33 cellular contexts compared by ENCODE assay signal in genomic region chr11:31927982-31928381, GRCh38.
DNase-seq lines count a peak whose midpoint lies in the region; ATAC-seq, FAIRE-seq and TF ChIP-seq lines count a peak whose summit lies in the region.
"Had no signal": no experiment of that assay in that cellular context is flagged by ENCODE, and none has a peak within 500 bp of the region (broad histone marks: within the 10 kb centered on the region; RNA-seq: fewer than 3 reads in every experiment).

No MANE protein-coding gene starts in this region.

- H3K36me3 ChIP-seq in HEK293 (ENCODE audit: control insufficient read depth in 2 of 2, insufficient read depth in 1 of 2, low read length in 2 of 2) (no peaks in the 10 kb centered on the region), K562 (ENCODE audit: control insufficient read depth, insufficient read depth, low read length) (no peaks in the 10 kb centered on the region), mesendoderm (ENCODE audit: control insufficient read depth, insufficient read depth, low read length) (no peaks in the 10 kb centered on the region), right lobe of liver (no peaks in the 10 kb centered on the region)
- H3K36me3 ChIP-seq: BE2C; BLaER1; BLaER1 treated with 17β-estradiol and CSF1 and Interleukin-3, amounts not matched to agents 10 nM and 100 nM had no signal

- no peak for TF ChIP-seq RAD21 in K562 (CRISPR knock-in tag; conservative IDR thresholded peaks at IDR 0.05 in 1 of 2, IDR thresholded peaks at IDR 0.05 in 1 of 2)

- TF ChIP-seq EP300 in K562 (IDR thresholded peaks at IDR 0.05; ENCODE audit: low read length) = no peak

- H3K27ac ChIP-seq in HEK293 (ENCODE audit: extremely low read depth, low read depth, low read length) (no peak overlapping the region), K562 (ENCODE audit: extremely low read depth, low read depth, low read length) (no peak overlapping the region), mesendoderm (ENCODE audit: low read depth, low read length) (no peak overlapping the region), right lobe of liver (no peak overlapping the region)
- H3K27ac ChIP-seq: 22Rv1; A549; BLaER1; BLaER1 treated with 17β-estradiol and CSF1 and Interleukin-3, amounts not matched to agents 10 nM and 100 nM; C4-2B had no signal

- peak overlapping the region; percentile 12 for H2AK5ac ChIP-seq in mesendoderm (ENCODE audit: low read length)

- no peaks in the 10 kb centered on the region for H3K79me1 ChIP-seq in mesendoderm (ENCODE audit: low read length)

- H3K79me2 ChIP-seq in K562 (ENCODE audit: control insufficient read depth, insufficient read depth, low read length) (no peaks in the 10 kb centered on the region), mesendoderm (ENCODE audit: control insufficient read depth, insufficient read depth, low read length) (no peaks in the 10 kb centered on the region)

- H3K9ac ChIP-seq in K562 (ENCODE audit: insufficient read depth in 1 of 2, low read depth in 2 of 2, low read length in 2 of 2) (no peak overlapping the region), mesendoderm (ENCODE audit: low read length) (no peak overlapping the region)
- H3K9ac ChIP-seq: BLaER1; BLaER1 treated with 17β-estradiol and CSF1 and Interleukin-3, amounts not matched to agents 10 nM and 100 nM had no signal

- H3K9me1 ChIP-seq in K562 (ENCODE audit: control insufficient read depth, insufficient read depth, low read length) = no peaks in the 10 kb centered on the region

- H3K27me3 ChIP-seq in K562 (ENCODE audit: control insufficient read depth in 2 of 2, insufficient read depth in 2 of 2, low read length in 2 of 2) (no peaks in the 10 kb centered on the region), mesendoderm (ENCODE audit: insufficient read depth, low read length, poor library complexity) (no peaks in the 10 kb centered on the region), right lobe of liver (no peaks in the 10 kb centered on the region)
- H3K27me3 ChIP-seq: BLaER1; BLaER1 treated with 17β-estradiol and CSF1 and Interleukin-3, amounts not matched to agents 10 nM and 100 nM had no signal

- no TSS peak for BruUV-seq in K562 (replicated peaks; lab: Mats Ljungman, UMichigan)

- 0% methylated on average over 4 of the region's 4 CpGs for WGBS in K562 (ENCODE audit: insufficient coverage, low coverage, missing lambda C conversion rate)
- WGBS in mesendoderm (ENCODE audit: extremely low coverage, insufficient coverage, low lambda C conversion rate) = no CpG with 5 or more reads among the region's 4 CpGs
- 69% methylated on average over 4 of the region's 4 CpGs for WGBS in right lobe of liver (ENCODE audit: insufficient coverage, low coverage, low lambda C conversion rate, missing lambda C conversion rate)

- no peak overlapping the region for H2BK15ac ChIP-seq in mesendoderm (replicated peaks; ENCODE audit: low read depth)

- H3K23ac ChIP-seq in mesendoderm (ENCODE audit: low read length) = no peak overlapping the region

- no peak overlapping the region for H4K8ac ChIP-seq in mesendoderm (ENCODE audit: low read depth, low read length)

- TF ChIP-seq POLR2A in K562 (conservative IDR thresholded peaks at IDR 0.05) = no peak
- no peak for TF ChIP-seq POLR2A in right lobe of liver (IDR thresholded peaks at IDR 0.05)

- ATAC-seq in K562 (no peak), right lobe of liver (no peak)
- ATAC-seq: A549; CD8-positive, alpha-beta T cell had no signal

- no peaks in the 10 kb centered on the region for H3K4me1 ChIP-seq in HEK293 (ENCODE audit: control insufficient read depth, insufficient read depth, low read length)
- H3K4me1 ChIP-seq in K562 (replicated peaks in 1 of 2; ENCODE audit: control insufficient read depth in 2 of 2, insufficient read depth in 2 of 2, low read length in 2 of 2) = no peaks in the 10 kb centered on the region
- H3K4me1 ChIP-seq in mesendoderm (ENCODE audit: control insufficient read depth, low read depth, low read length) = peaks cover 2% of the 10 kb centered on the region
- no peaks in the 10 kb centered on the region for H3K4me1 ChIP-seq in right lobe of liver
- H3K4me1 ChIP-seq: A549; BE2C; BLaER1; BLaER1 treated with 17β-estradiol and CSF1 and Interleukin-3, amounts not matched to agents 10 nM and 100 nM; Caco-2 had no signal

- no peak overlapping the region for H2BK5ac ChIP-seq in mesendoderm (ENCODE audit: low read length)

- no peak overlapping the region for H3K4ac ChIP-seq in mesendoderm (ENCODE audit: low read depth, low read length)

- H3K18ac ChIP-seq in mesendoderm (ENCODE audit: low read length) = no peak overlapping the region

- no peak overlapping the region for H3K4me2 ChIP-seq in K562 (ENCODE audit: insufficient read depth, low read length)
- no peak overlapping the region for H3K4me2 ChIP-seq in mesendoderm (ENCODE audit: low read length)
- H3K4me2 ChIP-seq: A549; BLaER1; BLaER1 treated with 17β-estradiol and CSF1 and Interleukin-3, amounts not matched to agents 10 nM and 100 nM had no signal

- no peak overlapping the region for H3K56ac ChIP-seq in mesendoderm (ENCODE audit: low read length)

- FAIRE-seq in K562 (lab: Jason Lieb, UNC) (no peak), HTR-8/SVneo (lab: Jason Lieb, UNC) (no peak)
- FAIRE-seq: A204.1, A549, D721Med had no signal

- CTCF ChIA-PET in HEK293 (lab: Yijun Ruan, JAX) (no interaction called here), K562 (lab: Yijun Ruan, JAX; ENCODE audit: low intra/inter-chr PET ratio) (no interaction called here)

- no peak overlapping the region for H3K4me3 ChIP-seq in HEK293 (ENCODE audit: low read depth, low read length)
- no peak overlapping the region for H3K4me3 ChIP-seq in K562
- no peak overlapping the region for H3K4me3 ChIP-seq in mesendoderm (ENCODE audit: low read length)
- no peak overlapping the region for H3K4me3 ChIP-seq in right lobe of liver
- H3K4me3 ChIP-seq: A549; BLaER1; BLaER1 treated with 17β-estradiol and CSF1 and Interleukin-3, amounts not matched to agents 10 nM and 100 nM had no signal

- no peak overlapping the region for H2AFZ ChIP-seq in K562 (ENCODE audit: low read depth, low read length)

- H2BK120ac ChIP-seq in mesendoderm (ENCODE audit: low read depth, low read length) = no peak overlapping the region

- H4K20me1 ChIP-seq in K562 (replicated peaks; ENCODE audit: control insufficient read depth, insufficient read depth, low read length) = no peaks in the 10 kb centered on the region
- H4K20me1 ChIP-seq: BLaER1; BLaER1 treated with 17β-estradiol and CSF1 and Interleukin-3, amounts not matched to agents 10 nM and 100 nM had no signal

- TF ChIP-seq CTCF in HEK293 (tag by site-specific recombination; IDR thresholded peaks at IDR 0.05) (no peak), K562 (IDR thresholded peaks at IDR 0.05 in 2 of 3, conservative IDR thresholded peaks at IDR 0.05 in 1 of 3; ENCODE audit: insufficient read depth in 2 of 3, low read depth in 1 of 3, low read length in 3 of 3) (no peak), right lobe of liver (IDR thresholded peaks at IDR 0.05) (no peak)

- DNase-seq in K562 (ENCODE audit: extremely low read depth in 1 of 4, low spot score in 3 of 4) (no peak), mesendoderm (no peak), NCI-H2196 (lab: John Stamatoyannopoulos, UW; ENCODE audit: unreplicated experiment) (no peak), HTR-8/SVneo (ENCODE audit: insufficient read length, low spot score) (no peak), right lobe of liver (no peak)
- DNase-seq: 8988T; ACHN; AML-193; BE2C; C1 segment of cervical spinal cord; Caco-2; Calu3; CD4-positive, alpha-beta memory T cell; CD4-positive, alpha-beta T cell; CD4-positive, CD25-positive, alpha-beta regulatory T cell; CD8-positive, alpha-beta memory T cell; CD8-positive, alpha-beta T cell; COR-L47; DMS 273 treated with DMSO at 0.1 percent for 48 hours; DMS153; DMS53; DMS79; DMS79 treated with DMSO at 0.1 percent for 48 hours; DND-41; EL had no signal

- no peak overlapping the region for H4K5ac ChIP-seq in mesendoderm (ENCODE audit: low read length)

- H3K9me3 ChIP-seq in HEK293 (ENCODE audit: control insufficient read depth, insufficient read depth, low read depth, low read length) (no peaks in the 10 kb centered on the region), K562 (replicated peaks; ENCODE audit: control insufficient read depth, insufficient read depth, low read depth, low read length) (no peaks in the 10 kb centered on the region), right lobe of liver (no peaks in the 10 kb centered on the region)
- H3K9me3 ChIP-seq: A549; BE2C; BLaER1; BLaER1 treated with 17β-estradiol and CSF1 and Interleukin-3, amounts not matched to agents 10 nM and 100 nM; Caco-2 had no signal

- in situ Hi-C loops in K562 (cut with MboI) = no loop called here

- intact Hi-C loops in K562 (cut with micrococcal nuclease) (no loop called here), right lobe of liver (cut with DNase I) (no loop called here)

- POLR2A ChIA-PET in HEK293 (lab: Yijun Ruan, JAX) (no interaction called here), K562 (lab: Yijun Ruan, JAX) (interaction anchor here (0.6 kb wide), 1 partner anchor 355 kb away, joined by 3 read pairs; no protein-coding TSS in a partner anchor)

TF ChIP-seq in HEK293, 187 proteins besides CTCF, POLR2A, EP300 and RAD21:
- TF ChIP-seq ZBTB17 (tag by site-specific recombination; IDR thresholded peaks at IDR 0.05) = peak; percentile 53; the same call in 1 of the 2 replicates
- TF ChIP-seq ZNF341 (tag by site-specific recombination; IDR thresholded peaks at IDR 0.05; ENCODE audit: low read depth) = no peak

TF ChIP-seq in K562, 482 proteins besides CTCF, POLR2A, EP300 and RAD21:
- TF ChIP-seq RUNX1 (IDR thresholded peaks at IDR 0.05; ENCODE audit: low read depth) (no peak), GTF2A2 (tag; IDR thresholded peaks at IDR 0.05) (no peak), ZBTB17 (CRISPR knock-in tag; IDR thresholded peaks at IDR 0.05) (peak; percentile 93), ZNF766 (CRISPR knock-in tag; conservative IDR thresholded peaks at IDR 0.05) (no peak), MLLT1 (IDR thresholded peaks at IDR 0.05) (peak in 1 of 2 experiments; percentile 71; a peak in 1 of 4 replicates)

Comparison
In these comparisons a context has a peak if more than half of its experiments do, and no peak if none do; other contexts are left out.
1. Of the 44 proteins assayed by ChIP-seq in both K562 and HEK293: peak only in K562: none; only in HEK293: none; in both: ZBTB17; in neither: 43.